32 cellular contexts compared by ENCODE assay signal in the genomic region with DNA sequence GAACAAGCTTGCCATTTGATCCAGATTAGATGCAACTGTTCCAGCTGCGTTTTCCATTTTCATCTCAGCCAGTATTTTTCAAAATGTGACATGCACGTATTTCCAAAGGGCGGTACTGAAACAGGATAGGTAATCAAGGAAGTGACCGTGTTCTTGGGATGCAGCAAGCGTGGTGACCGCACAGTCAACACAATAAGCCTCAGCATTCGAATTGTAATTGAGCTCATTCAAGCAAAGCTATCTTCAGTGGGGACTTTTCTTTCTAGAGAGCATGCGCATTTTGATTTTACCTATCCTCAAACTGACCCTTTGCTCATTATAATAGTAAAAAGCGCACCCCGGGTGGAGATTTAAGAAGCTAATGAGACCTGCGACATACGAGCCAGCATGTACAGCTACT. TPM values are rescaled to one million over a fixed set of nuclear protein-coding genes. Genes with fewer than 3 reads are reported as not detected.
"Had no signal": no experiment of that assay in that cellular context is flagged by ENCODE, and none has a peak within 500 bp of the region (broad histone marks: within the 10 kb centered on the region; RNA-seq: fewer than 3 reads in every experiment).

No MANE protein-coding gene starts in this region.

- H3K36me3 Mint-ChIP-seq: activated CD8-positive, alpha-beta memory T cell treated with anti-CD3 and anti-CD28 coated beads, Interleukin-2, amount 10 ng/mL, durations not matched to agents 7 days and 5 days; activated naive CD4-positive, alpha-beta T cell treated with anti-CD3 and anti-CD28 coated beads, Interleukin-2, amount 50 U/mL, for 72 hours had no signal

- H3K4me1 Mint-ChIP-seq: activated CD4-positive, alpha-beta T cell treated with anti-CD3 and anti-CD28 coated beads, Interleukin-2, amount 10 ng/mL, durations not matched to agents 24 days and 14 days; activated CD8-positive, alpha-beta memory T cell treated with anti-CD3 and anti-CD28 coated beads, Interleukin-2, amount 10 ng/mL, durations not matched to agents 7 days and 5 days; activated naive CD8-positive, alpha-beta T cell treated with anti-CD3 and anti-CD28 coated beads, Interleukin-2, amount 50 U/mL, for 24 hours; central memory CD8-positive, alpha-beta T cell had no signal

- H3K4me3 Mint-ChIP-seq: activated B cell treated with CpG ODN at 0.5 μM for 24 hours; activated CD4-positive, alpha-beta T cell treated with anti-CD3 and anti-CD28 coated beads, Interleukin-2, amount 10 ng/mL, durations not matched to agents 24 days and 14 days; activated CD8-positive, alpha-beta memory T cell treated with anti-CD3 and anti-CD28 coated beads, Interleukin-2, amount 10 ng/mL, durations not matched to agents 7 days and 5 days; activated naive CD8-positive, alpha-beta T cell treated with anti-CD3 and anti-CD28 coated beads, Interleukin-2, amount 50 U/mL, for 24 hours; activated T-cell treated with anti-CD3 and anti-CD28 coated beads, Interleukin-2, amount 50 U/mL, for 24 hours; central memory CD8-positive, alpha-beta T cell; T-helper 1 cell treated with Interleukin-12 subunit alpha and Interleukin-12 subunit beta and Interleukin-4 antibody, amounts not matched to agents 30 μg/mL and 1 μg/mL, for 36 hours had no signal

- H3K36me3 ChIP-seq: ascending aorta, Peyer's patch, SJSA1 had no signal

- H3K27me3 Mint-ChIP-seq: activated CD4-positive, alpha-beta T cell treated with anti-CD3 and anti-CD28 coated beads, Interleukin-2, amount 10 ng/mL, durations not matched to agents 24 days and 14 days; activated CD8-positive, alpha-beta memory T cell treated with anti-CD3 and anti-CD28 coated beads, Interleukin-2, amount 10 ng/mL, durations not matched to agents 7 days and 5 days; activated naive CD8-positive, alpha-beta T cell treated with anti-CD3 and anti-CD28 coated beads, Interleukin-2, amount 50 U/mL, for 24 hours; central memory CD8-positive, alpha-beta T cell had no signal

- H3K27me3 ChIP-seq: ascending aorta, body of pancreas, Peyer's patch, SJSA1 had no signal

- ATAC-seq: activated CD8-positive, alpha-beta memory T cell treated with anti-CD3 and anti-CD28 coated beads, Interleukin-2, amount 10 ng/mL, durations not matched to agents 7 days and 5 days; activated naive CD4-positive, alpha-beta T cell treated with anti-CD3 and anti-CD28 coated beads, Interleukin-2, amount 50 U/mL, for 72 hours; activated naive CD8-positive, alpha-beta T cell treated with anti-CD3 and anti-CD28 coated beads, Interleukin-2, amount 50 U/mL, for 24 hours; body of pancreas; SK-N-SH treated with all-trans-retinoic acid at 6 μM for 48 hours had no signal

- H3K4me1 ChIP-seq: ascending aorta, body of pancreas, Peyer's patch, SJSA1 had no signal

- H3K4me3 ChIP-seq: ascending aorta, body of pancreas, Peyer's patch, SJSA1 had no signal

- H3K9me3 ChIP-seq: ascending aorta, body of pancreas, Peyer's patch, SJSA1 had no signal

- DNase-seq: activated B cell treated with CpG ODN at 0.5 μM for 24 hours; activated CD4-positive, alpha-beta T cell treated with anti-CD3 and anti-CD28 coated beads for 1 hour; activated CD4-positive, alpha-beta T cell treated with anti-CD3 and anti-CD28 coated beads, Interleukin-2, amount 10 ng/mL, durations not matched to agents 24 days and 14 days; activated CD4-positive, alpha-beta T cell treated with anti-CD3 and anti-CD28 coated beads, Interleukin-2, amount 50 U/mL, for 48 hours; activated CD8-positive, alpha-beta memory T cell treated with anti-CD3 and anti-CD28 coated beads, Interleukin-2, amount 10 ng/mL, durations not matched to agents 7 days and 5 days; activated effector memory CD4-positive, alpha-beta T cell treated with anti-CD3 and anti-CD28 coated beads, Interleukin-2, amount 50 U/mL, for 16 hours; activated naive CD4-positive, alpha-beta T cell treated with Interleukin-2 at 50 U/mL for 16 hours; activated naive CD8-positive, alpha-beta T cell treated with anti-CD3 and anti-CD28 coated beads, Interleukin-2, amount 50 U/mL, for 24 hours; activated T-cell treated with anti-CD3 and anti-CD28 coated beads, Interleukin-2, amount 50 U/mL, for 24 hours; amniotic stem cell; body of pancreas; NCI-H1092; NCI-H1417 treated with DMSO at 0.1 percent for 48 hours; NCI-H1694; NCI-H2029; NCI-H2107; NCI-H2171 treated with DMSO at 0.1 percent for 48 hours; NCI-H345; NCI-H510A; NCI-H69; NK-92 treated with Interleukin-12 subunit alpha and Interleukin-12 subunit beta, amount 100 ng/mL, for 24 hours; SHP77; SW 1271 had no signal

- H3K9me3 Mint-ChIP-seq: activated B cell treated with CpG ODN at 0.5 μM for 24 hours; activated CD4-positive, alpha-beta T cell treated with anti-CD3 and anti-CD28 coated beads, Interleukin-2, amount 10 ng/mL, durations not matched to agents 24 days and 14 days; activated naive CD4-positive, alpha-beta T cell treated with anti-CD3 and anti-CD28 coated beads, Interleukin-2, amount 50 U/mL, for 72 hours; activated naive CD8-positive, alpha-beta T cell treated with anti-CD3 and anti-CD28 coated beads, Interleukin-2, amount 50 U/mL, for 24 hours; activated T-cell treated with anti-CD3 and anti-CD28 coated beads, Interleukin-2, amount 50 U/mL, for 24 hours; central memory CD8-positive, alpha-beta T cell; T-helper 1 cell treated with Interleukin-12 subunit alpha and Interleukin-12 subunit beta and Interleukin-4 antibody, amounts not matched to agents 30 μg/mL and 1 μg/mL, for 36 hours had no signal

RNA-seq across cellular contexts. Expression of gene ALPP, which starts 3.4 kb away (rescaled TPM):
- total RNA-seq: activated CD4-positive, alpha-beta T cell treated with anti-CD3 and anti-CD28 coated beads, Interleukin-2, amount 10 ng/mL, durations not matched to agents 24 days and 14 days; activated CD8-positive, alpha-beta memory T cell treated with anti-CD3 and anti-CD28 coated beads, Interleukin-2, amount 10 ng/mL, durations not matched to agents 7 days and 5 days; ascending aorta; bronchial epithelial cell; Peyer's patch had no signal

RNA-seq across cellular contexts. Expression of gene ALPG, which starts 31.5 kb away (rescaled TPM):
- total RNA-seq: activated B cell treated with CpG ODN at 0.5 μM for 24 hours; activated CD4-positive, alpha-beta T cell treated with anti-CD3 and anti-CD28 coated beads, Interleukin-2, amount 10 ng/mL, durations not matched to agents 24 days and 14 days; activated CD8-positive, alpha-beta memory T cell treated with anti-CD3 and anti-CD28 coated beads, Interleukin-2, amount 10 ng/mL, durations not matched to agents 7 days and 5 days; activated naive CD4-positive, alpha-beta T cell treated with anti-CD3 and anti-CD28 coated beads, Interleukin-2, amount 50 U/mL, for 72 hours; ascending aorta; body of pancreas; bronchial epithelial cell; MCF 10A; Peyer's patch had no signal
